ENCODE assay signal across 10 cellular contexts in the genomic region with DNA sequence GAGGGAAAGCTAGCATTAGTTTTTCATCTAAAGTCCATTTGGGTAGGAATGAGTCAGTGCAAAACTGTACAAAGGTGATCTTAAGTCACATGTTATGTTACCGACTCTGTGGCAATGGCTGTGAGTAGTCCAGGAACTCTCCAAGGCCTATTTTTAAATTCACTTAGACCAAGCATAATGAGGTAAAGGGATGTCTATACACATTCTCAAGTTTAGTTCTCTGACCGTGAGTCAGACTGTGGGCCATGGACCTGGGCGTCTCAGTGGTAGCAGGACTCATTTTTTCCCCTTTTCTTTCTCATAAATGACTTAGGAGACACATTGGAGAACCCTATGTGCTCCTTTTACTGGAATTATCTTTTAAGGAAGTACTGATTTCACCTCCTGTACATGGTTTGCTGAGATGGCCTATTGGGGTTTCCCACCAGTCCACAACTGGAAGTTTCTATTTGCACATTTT.
A peak's percentile ranks its signal among the peaks of the same experiment; 100 is the strongest.
DNase-seq lines count a peak whose midpoint lies in the region; ATAC-seq and TF ChIP-seq lines count a peak whose summit lies in the region.
"Had no signal": no experiment of that assay in that cellular context is flagged by ENCODE, and none has a peak within 500 bp of the region (broad histone marks: within the 10 kb centered on the region; RNA-seq: fewer than 3 reads in every experiment).

No MANE protein-coding gene starts in this region.

- intact Hi-C loops in Right ventricle myocardium superior (cut with DNase I): no loop called here

- H3K27ac ChIP-seq in RWPE2 (ENCODE audit: poor library complexity, severe bottlenecking): peak overlapping the region; percentile 38

- DNase-seq in activated CD4-positive, CD25-positive, alpha-beta regulatory T cell treated with anti-CD3 and anti-CD28 coated beads, Interleukin-2, amount 50 U/mL, for 72 hours: no peak
- DNase-seq in RWPE2 (ENCODE audit: low spot score) (no peak), Right ventricle myocardium superior (peak; percentile 37), cortex of kidney (lab: John Stamatoyannopoulos, UW) (no peak)
- peak in 2 of 3 donors; percentile 26 to 44 for DNase-seq in stimulated activated CD4-positive, alpha-beta T cell treated with anti-CD3 and anti-CD28 coated beads, TNF-alpha, amount 100 ng/mL, for 48 hours (ENCODE audit: low read depth in 3 of 3)
- DNase-seq in central memory CD4-positive, alpha-beta T cell: no peak
- DNase-seq: naive thymus-derived CD8-positive, alpha-beta T cell; NCI-H510A had no signal

- H3K36me3 ChIP-seq in RWPE2 (ENCODE audit: low read depth): no peaks in the 10 kb centered on the region

- peaks cover 24% of the 10 kb centered on the region for H3K4me1 ChIP-seq in RWPE2 (ENCODE audit: insufficient read depth, poor library complexity, severe bottlenecking)

- no peaks in the 10 kb centered on the region for H3K27me3 ChIP-seq in RWPE2 (ENCODE audit: insufficient read depth, poor library complexity, severe bottlenecking)

- no peak overlapping the region for H3K4me3 ChIP-seq in RWPE2 (ENCODE audit: severe bottlenecking)

- no peaks in the 10 kb centered on the region for H3K9me3 ChIP-seq in RWPE2 (ENCODE audit: severe bottlenecking)

- ATAC-seq in activated CD4-positive, CD25-positive, alpha-beta regulatory T cell treated with anti-CD3 and anti-CD28 coated beads, Interleukin-2, amount 50 U/mL, for 24 hours: peak; percentile 70 to 83
- peak; percentile 93 for ATAC-seq in RWPE2 (ENCODE audit: low read depth)
- ATAC-seq in Right ventricle myocardium superior (ENCODE audit: poor library complexity): peak; percentile 82
- no peak for ATAC-seq in GM21390 (IDR thresholded peaks at IDR 0.05; ENCODE audit: unreplicated experiment)
- ATAC-seq: naive thymus-derived CD8-positive, alpha-beta T cell had no signal

- no peak for TF ChIP-seq CTCF in RWPE2 (IDR thresholded peaks at IDR 0.05; ENCODE audit: poor library complexity, severe bottlenecking)

Comparison
In these comparisons a context has a peak if more than half of its experiments do, and no peak if none do; other contexts are left out.
1. DNase-seq: peak in Right ventricle myocardium superior (single experiment) and stimulated activated CD4-positive, alpha-beta T cell treated with anti-CD3 and anti-CD28 coated beads, TNF-alpha, amount 100 ng/mL, for 48 hours (2 of 3); none in activated CD4-positive, CD25-positive, alpha-beta regulatory T cell treated with anti-CD3 and anti-CD28 coated beads, Interleukin-2, amount 50 U/mL, for 72 hours (single experiment), RWPE2 (single experiment), cortex of kidney (single experiment) and central memory CD4-positive, alpha-beta T cell (single experiment).